8 cellular contexts compared by ENCODE assay signal in the genomic region with DNA sequence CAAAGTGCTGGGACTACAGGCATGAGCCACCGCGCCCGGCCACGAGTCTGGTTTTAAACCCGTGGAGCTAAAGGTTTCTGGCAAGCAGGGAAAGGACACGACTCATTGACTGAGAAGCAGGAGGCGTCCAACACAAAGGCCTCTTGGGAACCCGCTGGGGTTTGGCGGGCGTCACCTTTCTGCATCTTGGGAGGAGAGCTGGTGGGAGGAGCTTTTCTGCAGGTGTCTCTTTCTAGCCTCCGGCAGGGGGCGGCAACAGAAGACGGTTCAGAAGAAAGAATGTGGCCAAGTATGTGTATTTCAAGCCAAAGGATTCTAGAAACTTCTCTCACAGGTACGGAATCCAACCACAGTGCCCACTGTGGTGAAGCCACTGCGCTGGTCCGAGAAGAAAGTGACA.
DNase-seq lines count a peak whose midpoint lies in the region; ATAC-seq and TF ChIP-seq lines count a peak whose summit lies in the region.

No MANE protein-coding gene starts in this region.

- peaks cover 6% of the 10 kb centered on the region; the same call in 1 of the 2 replicates for H3K79me2 ChIP-seq in H9 (ENCODE audit: insufficient read depth, low read length)
- peaks cover 4% of the 10 kb centered on the region for H3K79me2 ChIP-seq in trophoblast cell (ENCODE audit: control insufficient read depth, insufficient read depth, low read length, poor library complexity)

- H3K79me1 ChIP-seq in H9 (ENCODE audit: insufficient read depth, low read depth, low read length, poor library complexity, severe bottlenecking) (peaks cover 3% of the 10 kb centered on the region), trophoblast cell (ENCODE audit: low read length) (peaks cover 9% of the 10 kb centered on the region)

- peaks cover 1% of the 10 kb centered on the region; the same call in 1 of the 2 replicates for H3K4me1 ChIP-seq in H9 (ENCODE audit: insufficient read depth, low read length)
- H3K4me1 ChIP-seq in Panc1 (ENCODE audit: control insufficient read depth, insufficient read depth, low read length) = peaks cover 43% of the 10 kb centered on the region
- peaks cover 0 to 61% (median 30%) of the 10 kb centered on the region in 3 donors for H3K4me1 ChIP-seq in gastroesophageal sphincter
- peaks cover 17 to 33% of the 10 kb centered on the region in 2 experiments for H3K4me1 ChIP-seq in trophoblast cell (ENCODE audit: control insufficient read depth in 1 of 2, insufficient read depth in 2 of 2, low read length in 2 of 2)
- peaks cover 46% of the 10 kb centered on the region for H3K4me1 ChIP-seq in upper lobe of right lung

- H2BK5ac ChIP-seq in H9 (ENCODE audit: insufficient read length, low read length) (no peak overlapping the region), trophoblast cell (ENCODE audit: low read depth, low read length, poor library complexity) (no peak overlapping the region)

- no peak overlapping the region for H2AFZ ChIP-seq in H9 (ENCODE audit: low read length)
- H2AFZ ChIP-seq in trophoblast cell (ENCODE audit: insufficient read depth, low read length, poor library complexity) = no peak overlapping the region

- H3K9ac ChIP-seq in H9 (ENCODE audit: extremely low read depth, insufficient read length, low read length) = no peak overlapping the region
- no peak overlapping the region for H3K9ac ChIP-seq in trophoblast cell (ENCODE audit: low read length)

- WGBS in H9 (ENCODE audit: extremely low coverage, insufficient read length, low lambda C conversion rate) = no CpG with 5 or more reads among the region's 16 CpGs
- 7 to 37% methylated on average over 3 of the region's 16 CpGs for WGBS in gastroesophageal sphincter (ENCODE audit: low coverage in 1 of 2), 2 donors
- no CpG with 5 or more reads among the region's 16 CpGs for WGBS in trophoblast cell (ENCODE audit: extremely low coverage, insufficient coverage, insufficient read length)

- no peak for TF ChIP-seq POLR2A in gastroesophageal sphincter (IDR thresholded peaks at IDR 0.05)

- no peak overlapping the region for H2BK120ac ChIP-seq in H9 (ENCODE audit: low read depth, low read length, poor library complexity, severe bottlenecking)
- no peak overlapping the region for H2BK120ac ChIP-seq in trophoblast cell (ENCODE audit: insufficient read depth, low read length, poor library complexity)

- H3K23ac ChIP-seq in H9 (ENCODE audit: insufficient read length, low read depth, low read length) = no peak overlapping the region
- no peak overlapping the region for H3K23ac ChIP-seq in trophoblast cell (ENCODE audit: low read length)

- H3T11ph ChIP-seq in H9 (ENCODE audit: low read length) = no peak overlapping the region

- peaks cover 0 to 3% (median 0%) of the 10 kb centered on the region in 3 experiments; a peak in 1 of 7 replicates for H3K36me3 Mint-ChIP-seq in H9 (ENCODE audit: insufficient read depth in 1 of 3, low read depth in 3 of 3)
- H3K36me3 Mint-ChIP-seq in activated T-helper 2 cell treated with anti-CD3 and anti-CD28 coated beads, Interferon-gamma antibody, Interleukin-2, Interleukin-4, amounts not matched to agents 10 μg/mL and 5 μg/mL and 100 μg/mL, durations not matched to agents 14 hours and 24 hours and 36 hours (ENCODE audit: low read depth) = no peaks in the 10 kb centered on the region

- H3K4me3 Mint-ChIP-seq in H9 = no peak overlapping the region
- H3K4me3 Mint-ChIP-seq in activated T-helper 2 cell treated with anti-CD3 and anti-CD28 coated beads, Interferon-gamma antibody, Interleukin-2, Interleukin-4, amounts not matched to agents 10 μg/mL and 5 μg/mL and 100 μg/mL, durations not matched to agents 14 hours and 24 hours and 36 hours (ENCODE audit: low read depth) = no peak overlapping the region

- POLR2A ChIA-PET in Panc1 (lab: Charles Lee) = no interaction called here

- no peaks in the 10 kb centered on the region for H3K9me3 ChIP-seq in H9 (ENCODE audit: control insufficient read depth, low read depth, low read length)
- H3K9me3 ChIP-seq in Panc1 (ENCODE audit: control insufficient read depth, insufficient read depth, low read depth, low read length) = no peaks in the 10 kb centered on the region
- no peaks in the 10 kb centered on the region for H3K9me3 ChIP-seq in gastroesophageal sphincter
- no peaks in the 10 kb centered on the region for H3K9me3 ChIP-seq in trophoblast cell (ENCODE audit: insufficient read depth, low read depth, low read length)
- no peaks in the 10 kb centered on the region for H3K9me3 ChIP-seq in upper lobe of right lung

- CTCF ChIA-PET in Panc1 (lab: Charles Lee) = no interaction called here

- in situ Hi-C loops in ACHN (cut with HindIII; ENCODE audit: low pct_ligation_motif_present, low pct_unique_long_range_greater_than_20kb, low sequenced_read_pairs) (no loop called here), Panc1 (cut with HindIII; ENCODE audit: low pct_unique_long_range_greater_than_20kb, low sequenced_read_pairs) (no loop called here)

- no peaks in the 10 kb centered on the region for H3K9me3 Mint-ChIP-seq in H9
- H3K9me3 Mint-ChIP-seq in activated T-helper 2 cell treated with anti-CD3 and anti-CD28 coated beads, Interferon-gamma antibody, Interleukin-2, Interleukin-4, amounts not matched to agents 10 μg/mL and 5 μg/mL and 100 μg/mL, durations not matched to agents 14 hours and 24 hours and 36 hours = no peaks in the 10 kb centered on the region

- peak overlapping the region; percentile 93 to 97 (median 95) for H3K27ac Mint-ChIP-seq in H9
- H3K27ac Mint-ChIP-seq in activated T-helper 2 cell treated with anti-CD3 and anti-CD28 coated beads, Interferon-gamma antibody, Interleukin-2, Interleukin-4, amounts not matched to agents 10 μg/mL and 5 μg/mL and 100 μg/mL, durations not matched to agents 14 hours and 24 hours and 36 hours = no peak overlapping the region

- H3K4me3 ChIP-seq in Panc1 (ENCODE audit: low read depth in 2 of 2, low read length in 2 of 2) (no peak overlapping the region), gastroesophageal sphincter (no peak overlapping the region), trophoblast cell (ENCODE audit: low read depth, low read length) (no peak overlapping the region), upper lobe of right lung (no peak overlapping the region)

- no peak overlapping the region for H4K5ac ChIP-seq in H9 (ENCODE audit: insufficient read length, low read depth, low read length)

- H3K18ac ChIP-seq in H9 (ENCODE audit: insufficient read length, low read depth, low read length) (no peak overlapping the region), trophoblast cell (ENCODE audit: low read length) (no peak overlapping the region)

- H4K20me1 ChIP-seq in H9 (ENCODE audit: control insufficient read depth, insufficient read depth, insufficient read length) = no peaks in the 10 kb centered on the region

- H3K23me2 ChIP-seq in H9 (ENCODE audit: insufficient read length, low read depth, low read length, poor library complexity, severe bottlenecking) = no peaks in the 10 kb centered on the region

- no peak overlapping the region for H3K14ac ChIP-seq in H9 (ENCODE audit: insufficient read depth, low read length)
- H3K14ac ChIP-seq in trophoblast cell (ENCODE audit: low read length) = no peak overlapping the region

- BruUV-seq in Panc1 (replicated peaks; lab: Mats Ljungman, UMichigan) = no TSS peak

- peak; percentile 88 for TF ChIP-seq CTCF in H9 (conservative IDR thresholded peaks at IDR 0.05)
- no peak for TF ChIP-seq CTCF in Panc1 (IDR thresholded peaks at IDR 0.05)
- peak in 3 of 4 experiments; percentile 36 to 63 (median 61) for TF ChIP-seq CTCF in gastroesophageal sphincter (IDR thresholded peaks at IDR 0.05)
- peak; percentile 65 for TF ChIP-seq CTCF in upper lobe of right lung (IDR thresholded peaks at IDR 0.05)

- DNase-seq in ACHN (peak; percentile 95), H9 (peak; percentile 99), Panc1 (ENCODE audit: low read depth, low spot score) (peak; percentile 30), trophoblast cell (peak; percentile 15 to 35), upper lobe of right lung (peak; percentile 90)
- peak; percentile 48 for DNase-seq in activated T-helper 2 cell treated with anti-CD3 and anti-CD28 coated beads, Interferon-gamma antibody, Interleukin-2, Interleukin-4, amounts not matched to agents 10 μg/mL and 5 μg/mL and 100 μg/mL, durations not matched to agents 14 hours and 24 hours and 36 hours (ENCODE audit: low spot score)

- H2BK20ac ChIP-seq in H9 (ENCODE audit: low read depth, low read length, poor library complexity, severe bottlenecking) = no peak overlapping the region

- H3K36me3 ChIP-seq in Panc1 (ENCODE audit: control insufficient read depth, insufficient read depth, low read length) = no peaks in the 10 kb centered on the region
- no peaks in the 10 kb centered on the region for H3K36me3 ChIP-seq in gastroesophageal sphincter
- H3K36me3 ChIP-seq in trophoblast cell (ENCODE audit: control insufficient read depth in 1 of 2, insufficient read depth in 2 of 2, low read length in 2 of 2) = no peaks in the 10 kb centered on the region
- H3K36me3 ChIP-seq in upper lobe of right lung = no peaks in the 10 kb centered on the region

- TF ChIP-seq EP300 in gastroesophageal sphincter (IDR thresholded peaks at IDR 0.05) = no peak

- no peak overlapping the region for H3K56ac ChIP-seq in H9 (ENCODE audit: insufficient read length, low read depth, low read length)

- no peak overlapping the region for H4K91ac ChIP-seq in H9 (ENCODE audit: insufficient read length, low read depth, low read length)
- H4K91ac ChIP-seq in trophoblast cell (ENCODE audit: low read depth, low read length) = no peak overlapping the region

- no peak overlapping the region for H3K4me2 ChIP-seq in H9 (ENCODE audit: insufficient read depth, insufficient read length, low read length)
- no peak overlapping the region for H3K4me2 ChIP-seq in trophoblast cell (ENCODE audit: low read length)

- H2BK12ac ChIP-seq in H9 (ENCODE audit: insufficient read length, low read depth, low read length) (no peak overlapping the region), trophoblast cell (ENCODE audit: low read length) (no peak overlapping the region)

- peaks cover 54 to 57% of the 10 kb centered on the region in 2 experiments for H3K4me1 Mint-ChIP-seq in H9
- H3K4me1 Mint-ChIP-seq in activated T-helper 2 cell treated with anti-CD3 and anti-CD28 coated beads, Interferon-gamma antibody, Interleukin-2, Interleukin-4, amounts not matched to agents 10 μg/mL and 5 μg/mL and 100 μg/mL, durations not matched to agents 14 hours and 24 hours and 36 hours (ENCODE audit: low read depth) = peaks cover 12% of the 10 kb centered on the region

- H3K27me3 ChIP-seq in H9 (ENCODE audit: insufficient read depth, low read length) (no peaks in the 10 kb centered on the region), Panc1 (ENCODE audit: control insufficient read depth, insufficient read depth, low read length) (no peaks in the 10 kb centered on the region), gastroesophageal sphincter (no peaks in the 10 kb centered on the region), trophoblast cell (ENCODE audit: insufficient read depth, low read length) (no peaks in the 10 kb centered on the region), upper lobe of right lung (no peaks in the 10 kb centered on the region)

- ATAC-seq in Panc1 = no peak
- ATAC-seq in gastroesophageal sphincter = peak; percentile 42
- ATAC-seq in upper lobe of right lung = peak; percentile 95
- ATAC-seq in GM21717 (IDR thresholded peaks at IDR 0.05; ENCODE audit: unreplicated experiment) = no peak

- H3K27ac ChIP-seq in H9 (ENCODE audit: insufficient read length, low read depth, low read length) = no peak overlapping the region
- H3K27ac ChIP-seq in Panc1 (ENCODE audit: low read length) = peak overlapping the region; percentile 63
- H3K27ac ChIP-seq in gastroesophageal sphincter = peak overlapping the region in 3 of 4 donors; percentile 74 to 91 (median 88)
- H3K27ac ChIP-seq in trophoblast cell (ENCODE audit: low read depth, low read length) = no peak overlapping the region
- peak overlapping the region; percentile 43 for H3K27ac ChIP-seq in upper lobe of right lung

- no peak overlapping the region for H4K8ac ChIP-seq in H9 (replicated peaks; ENCODE audit: insufficient read length, low read depth, low read length)
- H4K8ac ChIP-seq in trophoblast cell (ENCODE audit: low read depth, low read length) = no peak overlapping the region

- no peak overlapping the region for H3K4ac ChIP-seq in H9 (ENCODE audit: low read depth, low read length)
- H3K4ac ChIP-seq in trophoblast cell (ENCODE audit: low read depth, low read length) = peak overlapping the region; percentile 65

- H2AK5ac ChIP-seq in H9 (ENCODE audit: insufficient read length, low read length) = no peak overlapping the region
- H2AK5ac ChIP-seq in trophoblast cell (ENCODE audit: low read length) = no peak overlapping the region

- intact Hi-C loops in Panc1 (cut with micrococcal nuclease; ENCODE audit: unreplicated experiment) (loop anchor here (10.0 kb wide), 1 partner anchor 305 kb away; no protein-coding TSS in a partner anchor), upper lobe of right lung (cut with DNase I) (no loop called here)
- intact Hi-C loops in activated T-helper 2 cell treated with anti-CD3 and anti-CD28 coated beads, Interferon-gamma antibody, Interleukin-2, Interleukin-4, amounts not matched to agents 10 μg/mL and 5 μg/mL and 100 μg/mL, durations not matched to agents 14 hours and 24 hours and 36 hours (cut with micrococcal nuclease) = loop anchor here (5.0 kb wide), 2 partner anchors 103 to 118 kb away; partner anchors contain the start of gene TIMM22

- H3K27me3 Mint-ChIP-seq in H9 (ENCODE audit: low read depth) = no peaks in the 10 kb centered on the region
- peaks cover 17% of the 10 kb centered on the region for H3K27me3 Mint-ChIP-seq in activated T-helper 2 cell treated with anti-CD3 and anti-CD28 coated beads, Interferon-gamma antibody, Interleukin-2, Interleukin-4, amounts not matched to agents 10 μg/mL and 5 μg/mL and 100 μg/mL, durations not matched to agents 14 hours and 24 hours and 36 hours (ENCODE audit: low read depth)

- no peak overlapping the region for H2BK15ac ChIP-seq in H9 (ENCODE audit: low read depth, low read length)

- H4K12ac ChIP-seq in trophoblast cell (ENCODE audit: low read depth, low read length) = no peak overlapping the region

Comparison
In these comparisons a context has a peak if more than half of its experiments do, and no peak if none do; other contexts are left out.
1. DNase-seq: peak in every context shown above with its lines; median percentile 99 in H9; 95 in ACHN; 90 in upper lobe of right lung; 48 in activated T-helper 2 cell treated with anti-CD3 and anti-CD28 coated beads, Interferon-gamma antibody, Interleukin-2, Interleukin-4, amounts not matched to agents 10 μg/mL and 5 μg/mL and 100 μg/mL, durations not matched to agents 14 hours and 24 hours and 36 hours; 30 in Panc1; 25 in trophoblast cell.
2. H3K27ac ChIP-seq: peak in Panc1 (single experiment), gastroesophageal sphincter (3 of 4) and upper lobe of right lung (single experiment); none in H9 (single experiment) and trophoblast cell (single experiment).
3. ATAC-seq: peak in gastroesophageal sphincter (single experiment) and upper lobe of right lung (single experiment); none in Panc1 (single experiment) and GM21717 (single experiment).